Comparison of ENCODE assay signal across 30 cellular contexts in the genomic region with DNA sequence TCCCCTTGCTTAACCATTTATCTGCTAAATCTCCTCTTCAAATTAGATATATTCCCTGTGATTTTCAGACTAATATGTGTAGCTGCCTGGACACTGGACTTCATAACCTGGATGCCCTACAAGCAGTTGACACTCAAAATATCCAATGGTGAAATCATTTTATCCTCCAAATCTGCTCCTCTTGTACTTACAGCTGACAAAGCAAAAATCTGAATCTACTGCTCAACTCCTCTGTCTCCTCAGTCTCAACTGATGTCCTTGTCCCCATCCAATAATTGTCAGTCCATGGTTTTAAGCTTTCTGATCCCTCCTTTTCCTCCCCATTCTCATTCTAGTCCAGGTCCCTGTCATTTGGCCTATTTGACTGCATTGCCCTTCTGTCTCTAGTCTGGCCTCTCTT.
"Had no signal": no experiment of that assay in that cellular context is flagged by ENCODE, and none has a peak within 500 bp of the region (broad histone marks: within the 10 kb centered on the region; RNA-seq: fewer than 3 reads in every experiment).

No MANE protein-coding gene starts in this region.

- H3K4me3 ChIP-seq: ascending aorta had no signal

- H3K4me1 ChIP-seq: ascending aorta had no signal

- H3K9me3 ChIP-seq: ascending aorta had no signal

- ATAC-seq: activated CD4-positive, alpha-beta T cell treated with anti-CD3 and anti-CD28 coated beads for 36 hours; activated CD4-positive, CD25-positive, alpha-beta regulatory T cell treated with anti-CD3 and anti-CD28 coated beads, Interleukin-2, amount 50 U/mL, for 24 hours; activated CD8-positive, alpha-beta memory T cell treated with anti-CD3 and anti-CD28 coated beads, Interleukin-2, amount 10 ng/mL, durations not matched to agents 7 days and 5 days; activated CD8-positive, alpha-beta T cell treated with anti-CD3 and anti-CD28 coated beads, Interleukin-2, amount 10 ng/mL, durations not matched to agents 7 days and 5 days; activated naive CD8-positive, alpha-beta T cell treated with anti-CD3 and anti-CD28 coated beads, Interleukin-2, amount 50 U/mL, for 24 hours; WTC11 had no signal

- DNase-seq: activated CD4-positive, alpha-beta memory T cell treated with anti-CD3 and anti-CD28 coated beads, Interleukin-2, amount 10 ng/mL, durations not matched to agents 7 days and 5 days; activated CD4-positive, alpha-beta T cell treated with anti-CD3 and anti-CD28 coated beads for 1 hour; activated CD4-positive, alpha-beta T cell treated with anti-CD3 and anti-CD28 coated beads for 36 hours; activated CD4-positive, alpha-beta T cell treated with anti-CD3 and anti-CD28 coated beads for 48 hours; activated CD4-positive, alpha-beta T cell treated with anti-CD3 and anti-CD28 coated beads, Interleukin-2, amount 10 ng/mL, durations not matched to agents 7 days and 5 days; activated CD4-positive, alpha-beta T cell treated with anti-CD3 and anti-CD28 coated beads, Interleukin-2, amount 50 U/mL, for 48 hours; activated CD4-positive, CD25-positive, alpha-beta regulatory T cell; activated CD8-positive, alpha-beta memory T cell treated with anti-CD3 and anti-CD28 coated beads for 24 hours; activated CD8-positive, alpha-beta memory T cell treated with anti-CD3 and anti-CD28 coated beads, Interleukin-2, amount 10 ng/mL, durations not matched to agents 7 days and 5 days; activated CD8-positive, alpha-beta memory T cell treated with anti-CD3 and anti-CD28 coated beads, Interleukin-2, amount 50 U/mL, for 48 hours; activated CD8-positive, alpha-beta T cell treated with anti-CD3 and anti-CD28 coated beads, Interleukin-2, amount 10 ng/mL, durations not matched to agents 7 days and 5 days; activated effector memory CD4-positive, alpha-beta T cell treated with Interleukin-2 at 50 U/mL for 16 hours; activated gamma-delta T cell; activated naive CD4-positive, alpha-beta T cell treated with anti-CD3 and anti-CD28 coated beads, Interleukin-2, amount 10 ng/mL, durations not matched to agents 7 days and 5 days; activated naive CD4-positive, alpha-beta T cell treated with Interleukin-2 at 50 U/mL for 16 hours; activated naive CD8-positive, alpha-beta T cell treated with anti-CD3 and anti-CD28 coated beads, Interleukin-2, amount 10 ng/mL, durations not matched to agents 7 days and 5 days; activated naive CD8-positive, alpha-beta T cell treated with anti-CD3 and anti-CD28 coated beads, Interleukin-2, amount 50 U/mL, for 24 hours; activated T-cell treated with anti-CD3 and anti-CD28 coated beads, Interleukin-2, amount 50 U/mL, for 24 hours; activated T-cell treated with anti-CD3 and anti-CD28 coated beads, Interleukin-2, amount 50 U/mL, for 48 hours; amygdala; anterior cingulate cortex; central memory CD4-positive, alpha-beta T cell; T-helper 1 cell; T-helper 2 cell; T-helper 9 cell; WERI-Rb-1 had no signal

- H3K27ac ChIP-seq: ascending aorta, WERI-Rb-1 had no signal

- H3K36me3 ChIP-seq: ascending aorta, WERI-Rb-1 had no signal

- H3K27me3 ChIP-seq: ascending aorta had no signal

- FAIRE-seq: TTC549 had no signal
